9 cellular contexts compared by ENCODE assay signal in the genomic region with DNA sequence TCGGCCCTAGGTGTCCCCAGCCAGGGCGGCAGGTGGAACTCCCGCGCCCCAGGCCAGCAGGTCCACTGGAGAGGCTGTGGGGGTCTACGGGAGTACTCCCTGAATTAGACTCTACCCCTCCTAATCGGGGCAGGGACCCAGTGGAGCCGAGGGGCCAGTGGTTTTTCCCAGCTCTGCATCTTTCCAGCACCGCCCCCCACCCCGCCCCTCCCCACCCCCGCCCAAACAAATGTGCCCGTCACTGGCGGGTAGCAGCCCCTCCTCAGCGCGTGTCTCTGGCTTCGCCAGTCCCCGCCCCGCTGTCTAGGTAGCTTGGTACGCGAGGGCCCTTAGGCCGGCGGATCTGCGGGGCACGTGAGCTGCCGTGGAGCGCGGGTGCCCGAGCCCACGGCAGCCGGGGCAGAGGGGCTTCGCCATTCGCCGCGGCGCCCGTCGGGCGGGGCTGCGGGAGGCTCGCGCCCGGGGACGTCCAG. TPM values are rescaled to one million over a fixed set of nuclear protein-coding genes. Genes with fewer than 3 reads are reported as not detected.
DNase-seq lines count a peak whose midpoint lies in the region; ATAC-seq and TF ChIP-seq lines count a peak whose summit lies in the region.
"Had no signal": no experiment of that assay in that cellular context is flagged by ENCODE, and none has a peak within 500 bp of the region (broad histone marks: within the 10 kb centered on the region; RNA-seq: fewer than 3 reads in every experiment).

No MANE protein-coding gene starts in this region.

- H3K27ac Mint-ChIP-seq in Calu3 (ENCODE audit: unreplicated experiment) (no peak overlapping the region), T-cell (no peak overlapping the region)
- H3K27ac Mint-ChIP-seq: activated naive CD4-positive, alpha-beta T cell treated with anti-CD3 and anti-CD28 coated beads, Interleukin-2, amount 50 U/mL, for 24 hours had no signal

- H2AFZ ChIP-seq in mesenchymal stem cell (ENCODE audit: low read depth, low read length), result no peak overlapping the region

- 2% methylated on average over 39 of the region's 42 CpGs for WGBS in HUES64
- WGBS in mesenchymal stem cell, result 0% methylated on average over 16 of the region's 42 CpGs

- BruUV-seq in Calu3 (replicated peaks; lab: Mats Ljungman, UMichigan), result no TSS peak

- H2AK5ac ChIP-seq in mesenchymal stem cell (ENCODE audit: low read length, severe bottlenecking), result no peak overlapping the region

- peaks cover 73% of the 10 kb centered on the region for H3K4me1 Mint-ChIP-seq in Calu3 (ENCODE audit: low read depth, unreplicated experiment)
- peaks cover 13 to 17% (median 16%) of the 10 kb centered on the region in 3 donors for H3K4me1 Mint-ChIP-seq in T-cell

- no peaks in the 10 kb centered on the region for H3K9me3 Mint-ChIP-seq in Calu3 (ENCODE audit: low read depth, unreplicated experiment)
- H3K9me3 Mint-ChIP-seq in T-cell, result no peaks in the 10 kb centered on the region
- H3K9me3 Mint-ChIP-seq: activated naive CD4-positive, alpha-beta T cell treated with anti-CD3 and anti-CD28 coated beads, Interleukin-2, amount 50 U/mL, for 24 hours had no signal

- H3K9me3 ChIP-seq in HUES64 (ENCODE audit: insufficient read depth, low read depth, low read length) (no peaks in the 10 kb centered on the region), mesenchymal stem cell (ENCODE audit: control insufficient read depth, low read length) (peaks cover 5% of the 10 kb centered on the region)

- intact Hi-C loops in Calu3 (cut with micrococcal nuclease; ENCODE audit: unreplicated experiment), result no loop called here

- H3K27me3 Mint-ChIP-seq in Calu3 (ENCODE audit: unreplicated experiment) (no peaks in the 10 kb centered on the region), T-cell (peaks cover 59 to 78% of the 10 kb centered on the region in 2 donors)

- peaks cover 53% of the 10 kb centered on the region for H3K36me3 Mint-ChIP-seq in Calu3 (ENCODE audit: insufficient read depth, unreplicated experiment)
- no peaks in the 10 kb centered on the region for H3K36me3 Mint-ChIP-seq in T-cell
- H3K36me3 Mint-ChIP-seq: activated naive CD4-positive, alpha-beta T cell treated with anti-CD3 and anti-CD28 coated beads, Interleukin-2, amount 50 U/mL, for 24 hours had no signal

- no peak overlapping the region for H2BK120ac ChIP-seq in mesenchymal stem cell (ENCODE audit: low read depth, low read length)

- no peak overlapping the region for H3K27ac ChIP-seq in HUES64 (ENCODE audit: low read depth, low read length)
- H3K27ac ChIP-seq in mesenchymal stem cell (ENCODE audit: low read length, poor library complexity, severe bottlenecking), result no peak overlapping the region
- no peak overlapping the region for H3K27ac ChIP-seq in brain microvascular endothelial cell

- H4K91ac ChIP-seq in mesenchymal stem cell (ENCODE audit: low read length), result no peak overlapping the region

- no peak overlapping the region for H3K18ac ChIP-seq in mesenchymal stem cell (ENCODE audit: low read depth in 1 of 2, low read length in 2 of 2)

- no peak overlapping the region for H3K14ac ChIP-seq in mesenchymal stem cell (ENCODE audit: low read length in 2 of 2)

- POLR2A ChIA-PET in T-cell (lab: Charles Lee), result no interaction called here

- H3K4ac ChIP-seq in mesenchymal stem cell (ENCODE audit: low read depth in 1 of 2, low read length in 2 of 2), result no peak overlapping the region

- H3K4me2 ChIP-seq in mesenchymal stem cell (ENCODE audit: low read length, poor library complexity, severe bottlenecking), result peak overlapping the region; percentile 83

- H3K4me3 Mint-ChIP-seq in Calu3 (ENCODE audit: low read depth, unreplicated experiment) (peak overlapping the region; percentile 71), T-cell (no peak overlapping the region)

- ATAC-seq in T-cell (replicated peaks in 1 of 4), result peak in 3 of 4 experiments; percentile 38 to 53 (median 39)

- in situ Hi-C loops in brain microvascular endothelial cell (cut with HindIII; ENCODE audit: low pct_ligation_motif_present, low sequenced_read_pairs), result no loop called here

- peak overlapping the region; percentile 52 for H3K4me3 ChIP-seq in HUES64 (ENCODE audit: low read length)
- H3K4me3 ChIP-seq in mesenchymal stem cell (ENCODE audit: insufficient read depth in 1 of 2, low read depth in 1 of 2, low read length in 2 of 2), result peak overlapping the region in 1 of 2 experiments; percentile 60
- no peak overlapping the region for H3K4me3 ChIP-seq in brain microvascular endothelial cell (ENCODE audit: low read depth, low read length)

- TF ChIP-seq CTCF in Calu3 (IDR thresholded peaks at IDR 0.05; ENCODE audit: unreplicated experiment) (no peak), brain microvascular endothelial cell (IDR thresholded peaks at IDR 0.05; ENCODE audit: low read depth, low read length, missing control alignments) (no peak)

- no peak overlapping the region for H2BK15ac ChIP-seq in mesenchymal stem cell (ENCODE audit: low read depth, poor library complexity, severe bottlenecking)

- no peak overlapping the region for H2BK12ac ChIP-seq in mesenchymal stem cell (ENCODE audit: low read length in 2 of 2)

- H3K36me3 ChIP-seq in HUES64 (ENCODE audit: insufficient read depth, low read length) (no peaks in the 10 kb centered on the region), mesenchymal stem cell (ENCODE audit: control insufficient read depth in 1 of 2, insufficient read depth in 2 of 2, low read depth in 1 of 2, low read length in 2 of 2) (peaks cover 0 to 4% of the 10 kb centered on the region in 2 experiments), brain microvascular endothelial cell (replicated peaks) (no peaks in the 10 kb centered on the region)

- peaks cover 18% of the 10 kb centered on the region for H3K4me1 ChIP-seq in HUES64 (ENCODE audit: insufficient read depth, low read length)
- peaks cover 36% of the 10 kb centered on the region for H3K4me1 ChIP-seq in mesenchymal stem cell (ENCODE audit: control insufficient read depth, insufficient read depth, low read depth, low read length)

- no peak overlapping the region for H2BK5ac ChIP-seq in mesenchymal stem cell (ENCODE audit: low read depth, low read length, poor library complexity, severe bottlenecking)

- CTCF ChIA-PET in Calu3 (lab: Charles Lee), result interaction anchor here (1.1 kb wide), 1 partner anchor 86 kb away, joined by 3 read pairs; no protein-coding TSS in a partner anchor
- CTCF ChIA-PET in T-cell (lab: Charles Lee), result no interaction called here

- peak; percentile 62 for DNase-seq in Calu3
- no peak for DNase-seq in T-cell
- DNase-seq in mesenchymal stem cell, result no peak
- DNase-seq in GM19238 (ENCODE audit: insufficient read length, low spot score), result no peak
- DNase-seq in brain microvascular endothelial cell, result no peak
- no peak for DNase-seq in EL
- DNase-seq in cerebellum (ENCODE audit: low spot score), result no peak

- H3K9ac ChIP-seq in HUES64 (ENCODE audit: low read depth, low read length), result peak overlapping the region; percentile 64
- no peak overlapping the region for H3K9ac ChIP-seq in mesenchymal stem cell (ENCODE audit: low read length)

- peaks cover 26% of the 10 kb centered on the region for H3K79me1 ChIP-seq in mesenchymal stem cell (replicated peaks; ENCODE audit: low read length, poor library complexity, severe bottlenecking)

- no peak overlapping the region for H4K8ac ChIP-seq in mesenchymal stem cell (ENCODE audit: low read length)

- H3K23ac ChIP-seq in mesenchymal stem cell (ENCODE audit: low read length in 2 of 2), result no peak overlapping the region

- H3K27me3 ChIP-seq in HUES64 (ENCODE audit: insufficient read depth, low read length) (peaks cover 58% of the 10 kb centered on the region), mesenchymal stem cell (ENCODE audit: control insufficient read depth in 1 of 2, insufficient read depth in 1 of 2, low read length in 2 of 2) (peaks cover 0 to 90% of the 10 kb centered on the region in 2 experiments), brain microvascular endothelial cell (replicated peaks) (peaks cover 47% of the 10 kb centered on the region)

RNA-seq across cellular contexts. Expression of a gene that starts 7.0 kb away (rescaled TPM):
- total RNA-seq in Calu3 (2022) (19.5 and 20.2 TPM in 2 replicates), T-cell (not detected), cerebellum (9.3 TPM)
- polyA plus RNA-seq in HUES64 (2013, experiment 1 of 2), result 1.9 TPM
- 3.4 TPM for polyA plus RNA-seq in HUES64 (2013, experiment 2 of 2)
- polyA plus RNA-seq in mesenchymal stem cell (2013, experiment 1 of 2), result not detected
- not detected for polyA plus RNA-seq in mesenchymal stem cell (2013, experiment 2 of 2)
